In the genomic region with DNA sequence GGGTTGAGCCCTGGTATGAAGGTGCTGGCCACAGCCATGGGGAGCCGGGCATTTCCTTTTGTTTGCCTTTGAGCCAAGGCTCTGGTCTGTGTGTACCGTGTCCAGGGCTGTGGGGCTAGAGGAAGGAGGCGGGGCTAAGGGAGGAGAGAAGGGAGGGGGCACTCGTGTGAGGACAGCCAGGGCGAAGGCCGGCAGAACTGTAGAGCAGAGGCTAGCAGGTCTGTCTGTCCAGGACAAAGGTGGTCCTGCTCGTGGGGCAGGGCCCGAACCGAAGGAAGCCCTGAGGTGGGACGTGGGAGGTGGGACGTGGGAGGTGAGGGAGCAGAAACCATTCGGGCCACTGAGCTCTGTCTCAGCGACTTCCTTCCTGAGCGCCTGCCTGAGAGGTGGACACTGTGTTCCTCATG, we compare ENCODE assay signal across 8 cellular contexts. TPM values are rescaled to one million over a fixed set of nuclear protein-coding genes. Genes with fewer than 3 reads are reported as not detected.
DNase-seq lines count a peak whose midpoint lies in the region; ATAC-seq and TF ChIP-seq lines count a peak whose summit lies in the region.
"Had no signal": no experiment of that assay in that cellular context is flagged by ENCODE, and none has a peak within 500 bp of the region (broad histone marks: within the 10 kb centered on the region; RNA-seq: fewer than 3 reads in every experiment).

No MANE protein-coding gene starts in this region.

- peak overlapping the region; percentile 44 for H3K27ac Mint-ChIP-seq in dendritic cell treated with granulocyte-macrophage colony-stimulating factor and Interleukin-4, amounts not matched to agents 40 ng/mL and 50 ng/mL, for 4 days
- no peak overlapping the region for H3K27ac Mint-ChIP-seq in activated CD4-positive, alpha-beta memory T cell treated with anti-CD3 and anti-CD28 coated beads for 36 hours

- H3K36me3 Mint-ChIP-seq in dendritic cell treated with granulocyte-macrophage colony-stimulating factor and Interleukin-4, amounts not matched to agents 40 ng/mL and 50 ng/mL, for 4 days (ENCODE audit: low read depth): peaks cover 30% of the 10 kb centered on the region
- no peaks in the 10 kb centered on the region for H3K36me3 Mint-ChIP-seq in activated CD4-positive, alpha-beta memory T cell treated with anti-CD3 and anti-CD28 coated beads for 36 hours

- ATAC-seq in HG03095 (IDR thresholded peaks at IDR 0.05; ENCODE audit: unreplicated experiment): no peak

- CTCF ChIA-PET in activated CD4-positive, alpha-beta memory T cell treated with anti-CD3 and anti-CD28 coated beads for 36 hours (lab: Charles Lee): interaction anchor here (1.0 kb wide), 1 partner anchor 10 kb away, joined by 3 read pairs; no protein-coding TSS in a partner anchor

- H3K4me1 ChIP-seq in suprapubic skin: peaks cover 37% of the 10 kb centered on the region

- no peak for TF ChIP-seq EP300 in suprapubic skin (IDR thresholded peaks at IDR 0.05)

- peaks cover 20% of the 10 kb centered on the region for H3K36me3 ChIP-seq in suprapubic skin

- intact Hi-C loops in dendritic cell treated with granulocyte-macrophage colony-stimulating factor and Interleukin-4, amounts not matched to agents 40 ng/mL and 50 ng/mL, for 4 days (cut with micrococcal nuclease): no loop called here
- intact Hi-C loops in activated CD4-positive, alpha-beta memory T cell treated with anti-CD3 and anti-CD28 coated beads for 36 hours (cut with micrococcal nuclease): no loop called here

- no peaks in the 10 kb centered on the region for H3K27me3 ChIP-seq in suprapubic skin

- DNase-seq in SK-N-DZ (ENCODE audit: low spot score): peak; percentile 24
- DNase-seq in lung microvascular endothelial cell (ENCODE audit: low read depth in 2 of 2): peak; percentile 35 to 46
- peak in 1 of 2 donors; percentile 81 for DNase-seq in suprapubic skin (ENCODE audit: low spot score in 2 of 2)
- no peak for DNase-seq in SKM-1 treated with dmso at 0.1 percent for 144 hours (lab: John Stamatoyannopoulos, UW; ENCODE audit: unreplicated experiment)
- no peak for DNase-seq in activated CD4-positive, alpha-beta memory T cell treated with anti-CD3 and anti-CD28 coated beads for 36 hours
- DNase-seq: GF-D8 had no signal

- TF ChIP-seq POLR2A in suprapubic skin (IDR thresholded peaks at IDR 0.05): no peak

- POLR2A ChIA-PET in activated CD4-positive, alpha-beta memory T cell treated with anti-CD3 and anti-CD28 coated beads for 36 hours (lab: Charles Lee): no interaction called here

- H3K4me3 Mint-ChIP-seq in dendritic cell treated with granulocyte-macrophage colony-stimulating factor and Interleukin-4, amounts not matched to agents 40 ng/mL and 50 ng/mL, for 4 days: no peak overlapping the region
- H3K4me3 Mint-ChIP-seq in activated CD4-positive, alpha-beta memory T cell treated with anti-CD3 and anti-CD28 coated beads for 36 hours: no peak overlapping the region

- H3K9me3 ChIP-seq in suprapubic skin: no peaks in the 10 kb centered on the region

- TF ChIP-seq CTCF in suprapubic skin (IDR thresholded peaks at IDR 0.05): no peak

- H3K4me1 Mint-ChIP-seq in dendritic cell treated with granulocyte-macrophage colony-stimulating factor and Interleukin-4, amounts not matched to agents 40 ng/mL and 50 ng/mL, for 4 days (ENCODE audit: low read depth): peaks cover 14% of the 10 kb centered on the region
- peaks cover 10% of the 10 kb centered on the region for H3K4me1 Mint-ChIP-seq in activated CD4-positive, alpha-beta memory T cell treated with anti-CD3 and anti-CD28 coated beads for 36 hours (ENCODE audit: low read depth)

- H3K4me3 ChIP-seq in suprapubic skin: no peak overlapping the region

- H3K9me3 Mint-ChIP-seq in dendritic cell treated with granulocyte-macrophage colony-stimulating factor and Interleukin-4, amounts not matched to agents 40 ng/mL and 50 ng/mL, for 4 days: no peaks in the 10 kb centered on the region
- no peaks in the 10 kb centered on the region for H3K9me3 Mint-ChIP-seq in activated CD4-positive, alpha-beta memory T cell treated with anti-CD3 and anti-CD28 coated beads for 36 hours

- H3K27ac ChIP-seq in suprapubic skin: peak overlapping the region; percentile 71

- 58% methylated on average over 14 of the region's 14 CpGs for WGBS in suprapubic skin

- no peaks in the 10 kb centered on the region for H3K27me3 Mint-ChIP-seq in dendritic cell treated with granulocyte-macrophage colony-stimulating factor and Interleukin-4, amounts not matched to agents 40 ng/mL and 50 ng/mL, for 4 days
- H3K27me3 Mint-ChIP-seq in activated CD4-positive, alpha-beta memory T cell treated with anti-CD3 and anti-CD28 coated beads for 36 hours: no peaks in the 10 kb centered on the region

RNA-seq across cellular contexts. Expression of a gene that starts 41.3 kb away (rescaled TPM):
- polyA plus RNA-seq in SK-N-DZ (2014; cell fraction: cytosol; rRNA removed): 5.7 and 8.4 TPM in 2 replicates
- 38.2 and 46.7 TPM in 2 replicates for polyA plus RNA-seq in SK-N-DZ (2014; cell fraction: nucleus; rRNA removed)
- total RNA-seq in lung microvascular endothelial cell (2.8 and 6.3 TPM in 2 replicates), suprapubic skin (10 to 100 TPM; 34.1 to 50.7 (median 46.5) TPM)
- total RNA-seq in activated CD4-positive, alpha-beta memory T cell treated with anti-CD3 and anti-CD28 coated beads for 36 hours: 10 to 100 TPM; 31.0 to 34.7 TPM

RNA-seq across cellular contexts. Expression of a gene that starts 54.4 kb away (rescaled TPM):
- not detected in 2 replicates for polyA plus RNA-seq in SK-N-DZ (2014; cell fraction: cytosol; rRNA removed)
- polyA plus RNA-seq in SK-N-DZ (2014; cell fraction: nucleus; rRNA removed): 0.73 and 2.4 TPM in 2 replicates
- total RNA-seq in lung microvascular endothelial cell: under 0.01 TPM in 1 of 2 replicates, not detected in the other
- 10 to 100 TPM in 1 of 4 donors, 1 to 10 TPM in 3; 1.9 to 16.7 (median 4.9) TPM for total RNA-seq in suprapubic skin
- total RNA-seq in activated CD4-positive, alpha-beta memory T cell treated with anti-CD3 and anti-CD28 coated beads for 36 hours: 1 to 10 TPM; 9.4 to 9.8 TPM

Comparison
In these comparisons a context has a peak if more than half of its experiments do, and no peak if none do; other contexts are left out.
1. DNase-seq: peak in SK-N-DZ (single experiment) and lung microvascular endothelial cell (2 of 2); none in SKM-1 treated with dmso at 0.1 percent for 144 hours (single experiment) and activated CD4-positive, alpha-beta memory T cell treated with anti-CD3 and anti-CD28 coated beads for 36 hours (single experiment).